ENCODE assay signal across 8 cellular contexts in the genomic region with DNA sequence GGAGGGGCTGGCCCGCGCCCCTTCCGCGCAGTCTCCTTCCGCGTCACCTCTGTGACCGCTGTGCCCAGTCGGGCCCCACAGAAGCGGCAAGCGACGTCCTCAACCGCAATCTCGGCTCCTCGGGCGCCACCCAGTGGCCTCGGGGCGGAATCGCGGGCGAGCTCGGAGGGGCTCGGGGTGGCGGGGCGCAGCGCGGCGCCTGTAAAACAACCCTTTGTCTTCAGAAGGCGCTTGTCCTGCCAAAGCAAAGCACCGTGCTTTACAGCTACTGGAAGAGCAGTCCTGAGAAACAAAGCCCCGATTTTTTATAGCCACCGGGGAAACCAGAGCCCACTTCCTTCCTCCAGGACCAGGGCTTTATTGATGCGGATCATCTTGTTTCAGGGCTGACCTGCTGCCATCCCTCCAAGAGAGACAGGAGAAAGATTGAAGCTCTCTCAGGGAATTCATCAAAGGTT. TPM values are rescaled to one million over a fixed set of nuclear protein-coding genes. Genes with fewer than 3 reads are reported as not detected.
DNase-seq lines count a peak whose midpoint lies in the region; ATAC-seq and TF ChIP-seq lines count a peak whose summit lies in the region.

No MANE protein-coding gene starts in this region.

- H3K9ac ChIP-seq in Karpas-422 (ENCODE audit: low read length): no peak overlapping the region
- peak overlapping the region; percentile 80 for H3K9ac ChIP-seq in neural cell (ENCODE audit: low read length)
- peak overlapping the region; percentile 53 to 68 for H3K9ac ChIP-seq in stomach smooth muscle (ENCODE audit: low read length in 2 of 2)

- H3K4me2 ChIP-seq in Karpas-422 (ENCODE audit: low read depth, low read length, poor library complexity, severe bottlenecking) (no peak overlapping the region), neural cell (ENCODE audit: low read length) (peak overlapping the region; percentile 87)

- peak; percentile 80 for TF ChIP-seq RAD21 in neural cell (conservative IDR thresholded peaks at IDR 0.05)

- H2AFZ ChIP-seq in Karpas-422 (ENCODE audit: low read length) (no peak overlapping the region), neural cell (ENCODE audit: low read depth, low read length) (peak overlapping the region; percentile 67)

- H3K27me3 ChIP-seq in Karpas-422 (ENCODE audit: low read length) (no peaks in the 10 kb centered on the region), neural cell (ENCODE audit: insufficient read depth, low read depth, low read length) (no peaks in the 10 kb centered on the region), stomach smooth muscle (ENCODE audit: control insufficient read depth in 1 of 2, insufficient read depth in 2 of 2, low read length in 2 of 2) (no peaks in the 10 kb centered on the region)

- H3K9me3 ChIP-seq in Karpas-422 (ENCODE audit: low read length) (no peaks in the 10 kb centered on the region), neural cell (ENCODE audit: low read length) (no peaks in the 10 kb centered on the region), stomach smooth muscle (ENCODE audit: control insufficient read depth in 2 of 2, low read length in 2 of 2) (no peaks in the 10 kb centered on the region)

- DNase-seq in Daoy (ENCODE audit: low read depth) (peak; percentile 73), Karpas-422 (peak; percentile 75), RPMI7951 (ENCODE audit: low read depth) (peak; percentile 65), fibroblast of villous mesenchyme (ENCODE audit: low read depth) (peak; percentile 68)
- DNase-seq in activated T-helper 9 cell treated with anti-CD3 and anti-CD28 coated beads, Interleukin-2, amount 50 U/mL, for 16 hours (ENCODE audit: low read depth): peak; percentile 85

- TF ChIP-seq CTCF in fibroblast of villous mesenchyme (IDR thresholded peaks at IDR 0.05; ENCODE audit: insufficient read depth, low read depth, low read length) (peak; percentile 84), neural cell (IDR thresholded peaks at IDR 0.05; ENCODE audit: poor library complexity, severe bottlenecking) (peak; percentile 97)

- H3K4me1 ChIP-seq in Karpas-422 (ENCODE audit: low read length): no peaks in the 10 kb centered on the region
- no peaks in the 10 kb centered on the region for H3K4me1 ChIP-seq in stomach smooth muscle (ENCODE audit: control insufficient read depth, insufficient read depth, low read length)

- no peaks in the 10 kb centered on the region for H3K36me3 ChIP-seq in Karpas-422 (ENCODE audit: insufficient read depth, low read length)
- no peaks in the 10 kb centered on the region for H3K36me3 ChIP-seq in neural cell (ENCODE audit: insufficient read depth, low read length)
- no peaks in the 10 kb centered on the region for H3K36me3 ChIP-seq in stomach smooth muscle (ENCODE audit: control insufficient read depth in 2 of 2, insufficient read depth in 2 of 2, low read length in 2 of 2)

- H3K27ac ChIP-seq in Karpas-422 (ENCODE audit: low read length): no peak overlapping the region
- H3K27ac ChIP-seq in neural cell (ENCODE audit: low read length): peak overlapping the region; percentile 86
- no peak overlapping the region for H3K27ac ChIP-seq in stomach smooth muscle (ENCODE audit: low read length)

- H3F3A ChIP-seq in neural cell (ENCODE audit: insufficient read depth, low read length, poor library complexity, severe bottlenecking): no peaks in the 10 kb centered on the region

- TF ChIP-seq EP300 in neural cell (conservative IDR thresholded peaks at IDR 0.05; ENCODE audit: poor library complexity, severe bottlenecking): peak; percentile 45

- peak; percentile 91 for ATAC-seq in GM21825 (IDR thresholded peaks at IDR 0.05; ENCODE audit: unreplicated experiment)

- H3K79me2 ChIP-seq in Karpas-422 (ENCODE audit: low read length): no peaks in the 10 kb centered on the region
- H3K79me2 ChIP-seq in neural cell (replicated peaks; ENCODE audit: insufficient read depth, low read length): peaks cover 9% of the 10 kb centered on the region

- H4K20me1 ChIP-seq in Karpas-422 (ENCODE audit: insufficient read depth, low read depth, low read length): no peaks in the 10 kb centered on the region
- no peaks in the 10 kb centered on the region for H4K20me1 ChIP-seq in neural cell (ENCODE audit: insufficient read depth)

- H3K4me3 ChIP-seq in Karpas-422 (ENCODE audit: low read length) (no peak overlapping the region), fibroblast of villous mesenchyme (ENCODE audit: low read depth, low read length) (peak overlapping the region; percentile 56), neural cell (ENCODE audit: low read length) (peak overlapping the region; percentile 64), stomach smooth muscle (ENCODE audit: low read length in 2 of 2) (peak overlapping the region; percentile 73 to 76)

- H3K9me2 ChIP-seq in Karpas-422 (replicated peaks; ENCODE audit: insufficient read depth, low read length) (no peaks in the 10 kb centered on the region), neural cell (ENCODE audit: insufficient read depth, low read length) (no peaks in the 10 kb centered on the region)

TF ChIP-seq in neural cell, 6 proteins besides CTCF, POLR2A, EP300 and RAD21:
- TF ChIP-seq TAF1 (IDR thresholded peaks at IDR 0.05; ENCODE audit: low read depth): peak; percentile 88
- TF ChIP-seq POLR2AphosphoS5 (IDR thresholded peaks at IDR 0.05): peak; percentile 94
- TF ChIP-seq, protein P1, sequence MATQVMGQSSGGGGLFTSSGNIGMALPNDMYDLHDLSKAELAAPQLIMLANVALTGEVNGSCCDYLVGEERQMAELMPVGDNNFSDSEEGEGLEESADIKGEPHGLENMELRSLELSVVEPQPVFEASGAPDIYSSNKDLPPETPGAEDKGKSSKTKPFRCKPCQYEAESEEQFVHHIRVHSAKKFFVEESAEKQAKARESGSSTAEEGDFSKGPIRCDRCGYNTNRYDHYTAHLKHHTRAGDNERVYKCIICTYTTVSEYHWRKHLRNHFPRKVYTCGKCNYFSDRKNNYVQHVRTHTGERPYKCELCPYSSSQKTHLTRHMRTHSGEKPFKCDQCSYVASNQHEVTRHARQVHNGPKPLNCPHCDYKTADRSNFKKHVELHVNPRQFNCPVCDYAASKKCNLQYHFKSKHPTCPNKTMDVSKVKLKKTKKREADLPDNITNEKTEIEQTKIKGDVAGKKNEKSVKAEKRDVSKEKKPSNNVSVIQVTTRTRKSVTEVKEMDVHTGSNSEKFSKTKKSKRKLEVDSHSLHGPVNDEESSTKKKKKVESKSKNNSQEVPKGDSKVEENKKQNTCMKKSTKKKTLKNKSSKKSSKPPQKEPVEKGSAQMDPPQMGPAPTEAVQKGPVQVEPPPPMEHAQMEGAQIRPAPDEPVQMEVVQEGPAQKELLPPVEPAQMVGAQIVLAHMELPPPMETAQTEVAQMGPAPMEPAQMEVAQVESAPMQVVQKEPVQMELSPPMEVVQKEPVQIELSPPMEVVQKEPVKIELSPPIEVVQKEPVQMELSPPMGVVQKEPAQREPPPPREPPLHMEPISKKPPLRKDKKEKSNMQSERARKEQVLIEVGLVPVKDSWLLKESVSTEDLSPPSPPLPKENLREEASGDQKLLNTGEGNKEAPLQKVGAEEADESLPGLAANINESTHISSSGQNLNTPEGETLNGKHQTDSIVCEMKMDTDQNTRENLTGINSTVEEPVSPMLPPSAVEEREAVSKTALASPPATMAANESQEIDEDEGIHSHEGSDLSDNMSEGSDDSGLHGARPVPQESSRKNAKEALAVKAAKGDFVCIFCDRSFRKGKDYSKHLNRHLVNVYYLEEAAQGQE (IDR thresholded peaks at IDR 0.05; ENCODE audit: borderline replicate concordance): peak; percentile 92
- TF ChIP-seq SMC3 (conservative IDR thresholded peaks at IDR 0.05; ENCODE audit: poor library complexity): peak; percentile 78
- no peak for TF ChIP-seq EZH2 (IDR thresholded peaks at IDR 0.05; ENCODE audit: borderline replicate concordance, insufficient read depth, low read length, poor library complexity, severe bottlenecking)
- TF ChIP-seq MXI1 (conservative IDR thresholded peaks at IDR 0.05; ENCODE audit: poor library complexity, severe bottlenecking): peak; percentile 24
TF ChIP-seq in neural cell: peak in this region for 5.

RNA-seq across cellular contexts. Expression of gene CDKN2AIP, which starts 37.3 kb away (rescaled TPM):
- total RNA-seq in Daoy (2014; rRNA removed; shearing (Covaris generic)): 7.0 and 15.9 TPM in 2 replicates
- 11.1 and 16.8 TPM in 2 replicates for total RNA-seq in Karpas-422 (2014; rRNA removed; shearing (Covaris generic); ENCODE audit: low replicate concordance)
- 15.6 and 16.9 TPM in 2 replicates for total RNA-seq in RPMI7951 (2014; rRNA removed; shearing (Covaris generic))
- total RNA-seq in fibroblast of villous mesenchyme: 11.9 and 17.3 TPM in 2 replicates
- 58.9 and 59.5 TPM in 2 replicates for polyA plus RNA-seq in neural cell
- 56.3 and 63.8 TPM in 2 replicates for polyA minus RNA-seq in neural cell
